Comparison of ENCODE assay signal across 8 cellular contexts in genomic region chr13:113490496-113491417, GRCh38. TPM values are rescaled to one million over a fixed set of nuclear protein-coding genes. Genes with fewer than 3 reads are reported as not detected.
DNase-seq lines count a peak whose midpoint lies in the region; TF ChIP-seq lines count a peak whose summit lies in the region.

DCUN1D2 (minus strand) TSS chr13:113490711; CDS start chr13:113490669, 42 bp downstream.

- H3K9me3 Mint-ChIP-seq in activated naive CD4-positive, alpha-beta T cell treated with anti-CD3 and anti-CD28 coated beads, Interleukin-2, amount 50 U/mL, for 24 hours: no peaks in the 10 kb centered on the region
- peaks cover 13% of the 10 kb centered on the region for H3K9me3 Mint-ChIP-seq in glutamatergic neuron (ENCODE audit: unreplicated experiment)

- DNase-seq in GF-D8 (lab: John Stamatoyannopoulos, UW) (peak; percentile 86), H7 (peak; percentile 99), SK-N-SH (peak; percentile 99), glutamatergic neuron (peak; percentile 93), ovary (peak; percentile 94 to 97 (median 95))

- H4K20me1 ChIP-seq in Loucy (ENCODE audit: insufficient read depth, low read length, poor library complexity, severe bottlenecking) (peaks cover 31% of the 10 kb centered on the region), SK-N-SH (ENCODE audit: insufficient read depth) (peaks cover 53% of the 10 kb centered on the region)

- H3K9me2 ChIP-seq in Loucy (replicated peaks; ENCODE audit: low read depth, low read length) (no peaks in the 10 kb centered on the region), SK-N-SH (no peaks in the 10 kb centered on the region)

- intact Hi-C loops in ovary (cut with DNase I): no loop called here

- H3K27ac Mint-ChIP-seq in activated naive CD4-positive, alpha-beta T cell treated with anti-CD3 and anti-CD28 coated beads, Interleukin-2, amount 50 U/mL, for 24 hours: peak within 1 kb of the TSS; percentile 86
- peak within 1 kb of the TSS; percentile 100 for H3K27ac Mint-ChIP-seq in glutamatergic neuron (ENCODE audit: unreplicated experiment)

- H3K27ac ChIP-seq in SK-N-SH (ENCODE audit: low read depth in 2 of 2, low read length in 1 of 2): peak within 1 kb of the TSS; percentile 84 to 87
- H3K27ac ChIP-seq in ovary: peak within 1 kb of the TSS; percentile 77 to 90
- H3K27ac ChIP-seq in thymus (ENCODE audit: low read depth): peak within 1 kb of the TSS; percentile 76

- H3K79me2 ChIP-seq in Loucy (ENCODE audit: insufficient read depth, low read length): peaks cover 93% of the 10 kb centered on the region
- H3K79me2 ChIP-seq in SK-N-SH (ENCODE audit: insufficient read depth): peaks cover 92% of the 10 kb centered on the region

- TF ChIP-seq CTCF in Loucy (conservative IDR thresholded peaks at IDR 0.05; ENCODE audit: low read length): no peak
- TF ChIP-seq CTCF in SK-N-SH (IDR thresholded peaks at IDR 0.05): no peak
- TF ChIP-seq CTCF in glutamatergic neuron (IDR thresholded peaks at IDR 0.05; ENCODE audit: partially characterized antibody, unreplicated experiment): no peak
- peak in 1 of 3 donors; percentile 26 for TF ChIP-seq CTCF in ovary (IDR thresholded peaks at IDR 0.05)

- no peak for TF ChIP-seq RAD21 in SK-N-SH (IDR thresholded peaks at IDR 0.05; ENCODE audit: low read length)

- POLR2A ChIA-PET in SK-N-SH (lab: Yijun Ruan, JAX): interaction anchor here (1.1 to 1.3 kb wide), 2 partner anchors 14 to 55 kb away, joined by 4 read pairs; no protein-coding TSS in a partner anchor

- H3K4me3 ChIP-seq in H7 (ENCODE audit: insufficient read depth, low read depth, low read length) (peak within 1 kb of the TSS; percentile 89), Loucy (ENCODE audit: low read length, poor library complexity, severe bottlenecking) (peak within 1 kb of the TSS; percentile 93), SK-N-SH (ENCODE audit: low read depth in 2 of 2, low read length in 1 of 2) (peak within 1 kb of the TSS; percentile 65 to 83), ovary (peak within 1 kb of the TSS; percentile 76), thymus (ENCODE audit: low read length) (peak within 1 kb of the TSS; percentile 93)

- peak within 1 kb of the TSS; percentile 94 for H3K9ac ChIP-seq in Loucy (ENCODE audit: low read depth, low read length, poor library complexity, severe bottlenecking)
- H3K9ac ChIP-seq in SK-N-SH: peak within 1 kb of the TSS; percentile 95

- H3K4me3 Mint-ChIP-seq in activated naive CD4-positive, alpha-beta T cell treated with anti-CD3 and anti-CD28 coated beads, Interleukin-2, amount 50 U/mL, for 24 hours: peak within 1 kb of the TSS; percentile 92
- peak within 1 kb of the TSS; percentile 100 for H3K4me3 Mint-ChIP-seq in glutamatergic neuron (ENCODE audit: unreplicated experiment)

- peaks cover 76% of the 10 kb centered on the region for H3K4me1 ChIP-seq in Loucy (ENCODE audit: insufficient read depth, low read length, poor library complexity, severe bottlenecking)
- peaks cover 24 to 49% of the 10 kb centered on the region in 2 experiments; a peak in 3 of 4 replicates for H3K4me1 ChIP-seq in SK-N-SH (ENCODE audit: control insufficient read depth in 1 of 2, insufficient read depth in 2 of 2, low read depth in 1 of 2, low read length in 1 of 2)
- peaks cover 14% of the 10 kb centered on the region for H3K4me1 ChIP-seq in ovary (ENCODE audit: insufficient read depth)
- H3K4me1 ChIP-seq in thymus (ENCODE audit: control insufficient read depth, insufficient read depth, low read length): peaks cover 18% of the 10 kb centered on the region

- H3K27me3 Mint-ChIP-seq in activated naive CD4-positive, alpha-beta T cell treated with anti-CD3 and anti-CD28 coated beads, Interleukin-2, amount 50 U/mL, for 24 hours: no peaks in the 10 kb centered on the region
- peaks cover 16% of the 10 kb centered on the region for H3K27me3 Mint-ChIP-seq in glutamatergic neuron (ENCODE audit: unreplicated experiment)

- peaks cover 2% of the 10 kb centered on the region for H3K36me3 Mint-ChIP-seq in activated naive CD4-positive, alpha-beta T cell treated with anti-CD3 and anti-CD28 coated beads, Interleukin-2, amount 50 U/mL, for 24 hours
- H3K36me3 Mint-ChIP-seq in glutamatergic neuron (ENCODE audit: unreplicated experiment): peaks cover 4% of the 10 kb centered on the region

- TF ChIP-seq EP300 in SK-N-SH (IDR thresholded peaks at IDR 0.05; ENCODE audit: borderline replicate concordance in 1 of 2, low read depth in 1 of 2, low read length in 1 of 2): 0 out of 4 replicates have a peak, but pooled peaks of 1 of the 2 experiments have one; percentile 8
- TF ChIP-seq EP300 in ovary (IDR thresholded peaks at IDR 0.05): no peak

- under 1% methylated on average over 22 of the region's 115 CpGs for WGBS in SK-N-SH (ENCODE audit: low lambda C conversion rate)
- 0 to 1% (median 1%) methylated on average over 83 to 115 of the region's 115 CpGs for WGBS in ovary, 3 donors
- under 1% methylated on average over 110 of the region's 115 CpGs for WGBS in thymus

- H3K27me3 ChIP-seq in H7 (ENCODE audit: control insufficient read depth, insufficient read depth, low read length) (no peaks in the 10 kb centered on the region), Loucy (ENCODE audit: insufficient read depth, low read length, poor library complexity, severe bottlenecking) (no peaks in the 10 kb centered on the region), SK-N-SH (ENCODE audit: insufficient read depth) (no peaks in the 10 kb centered on the region), ovary (no peaks in the 10 kb centered on the region), thymus (ENCODE audit: control insufficient read depth, insufficient read depth) (no peaks in the 10 kb centered on the region)

- H3K4me1 Mint-ChIP-seq in activated naive CD4-positive, alpha-beta T cell treated with anti-CD3 and anti-CD28 coated beads, Interleukin-2, amount 50 U/mL, for 24 hours: peaks cover 69% of the 10 kb centered on the region
- H3K4me1 Mint-ChIP-seq in glutamatergic neuron (ENCODE audit: low read depth, unreplicated experiment): peaks cover 46% of the 10 kb centered on the region

- H3K9me3 ChIP-seq in Loucy (ENCODE audit: insufficient read depth, low read depth, low read length) (no peaks in the 10 kb centered on the region), SK-N-SH (no peaks in the 10 kb centered on the region), ovary (no peaks in the 10 kb centered on the region), thymus (ENCODE audit: control insufficient read depth) (no peaks in the 10 kb centered on the region)

- H3K36me3 ChIP-seq in H7 (replicated peaks; ENCODE audit: control insufficient read depth, insufficient read depth, low read length): no peaks in the 10 kb centered on the region; the same call in none of the 2 replicates
- H3K36me3 ChIP-seq in Loucy (ENCODE audit: insufficient read depth, low read length): no peaks in the 10 kb centered on the region
- peaks cover 11 to 23% of the 10 kb centered on the region in 2 experiments for H3K36me3 ChIP-seq in SK-N-SH (replicated peaks in 1 of 2; ENCODE audit: control insufficient read depth in 1 of 2, insufficient read depth in 2 of 2, low read length in 1 of 2)
- H3K36me3 ChIP-seq in ovary: no peaks in the 10 kb centered on the region
- H3K36me3 ChIP-seq in thymus (ENCODE audit: control insufficient read depth, insufficient read depth): peaks cover 4% of the 10 kb centered on the region

- no peaks in the 10 kb centered on the region for H3F3A ChIP-seq in Loucy (ENCODE audit: low read depth)
- H3F3A ChIP-seq in SK-N-SH (replicated peaks; ENCODE audit: insufficient read depth): peaks cover 23% of the 10 kb centered on the region

- TF ChIP-seq POLR2A in ovary (IDR thresholded peaks at IDR 0.05): peak; percentile 49

- CTCF ChIA-PET in SK-N-SH (lab: Yijun Ruan, JAX): interaction anchor here (0.6 to 6.5 kb wide), 7 partner anchors 10 to 457 kb away, joined by 3 to 41 read pairs (median 4); no protein-coding TSS in a partner anchor

- H2AFZ ChIP-seq in Loucy (ENCODE audit: low read length) (peak within 1 kb of the TSS; percentile 86), SK-N-SH (ENCODE audit: low read depth) (peak within 1 kb of the TSS; percentile 57)

- peak within 1 kb of the TSS; percentile 93 for H3K4me2 ChIP-seq in Loucy (ENCODE audit: low read depth, low read length, poor library complexity, severe bottlenecking)
- peak within 1 kb of the TSS; percentile 92 for H3K4me2 ChIP-seq in SK-N-SH

TF ChIP-seq in SK-N-SH, 30 proteins besides CTCF, POLR2A, EP300 and RAD21 (continues in another document):
- no peak; the same call in none of the 2 replicates for TF ChIP-seq TAF1 (IDR thresholded peaks at IDR 0.05; ENCODE audit: borderline replicate concordance, low read depth, low read length)
- TF ChIP-seq NFIC (IDR thresholded peaks at IDR 0.05; ENCODE audit: borderline replicate concordance): no peak
- TF ChIP-seq CHD2 (IDR thresholded peaks at IDR 0.05; ENCODE audit: low read length, partially characterized antibody): peak; percentile 39
- no peak for TF ChIP-seq FOSL2 (IDR thresholded peaks at IDR 0.05; ENCODE audit: borderline replicate concordance, low read depth)
- TF ChIP-seq YY1 (IDR thresholded peaks at IDR 0.05; ENCODE audit: low read depth): no peak
- no peak for TF ChIP-seq RXRA (IDR thresholded peaks at IDR 0.05; ENCODE audit: borderline replicate concordance, low read depth)
- TF ChIP-seq GABPA (IDR thresholded peaks at IDR 0.05; ENCODE audit: low read depth): 0 out of 2 replicates have a peak, but pooled peaks have one; percentile 46
- no peak for TF ChIP-seq USF2 (IDR thresholded peaks at IDR 0.05; ENCODE audit: borderline replicate concordance, low read depth, low read length)
- peak; percentile 74 for TF ChIP-seq NRF1 (IDR thresholded peaks at IDR 0.05; ENCODE audit: low read depth, low read length)

RNA-seq across cellular contexts. Expression of gene DCUN1D2, which starts in this region (rescaled TPM):
- 11.9 and 15.5 TPM in 2 replicates for total RNA-seq in H7 (2014; rRNA removed; shearing (Covaris generic))
- polyA plus RNA-seq in SK-N-SH (2012; rRNA removed): 11.0 and 13.0 TPM in 2 replicates
- 7.2 and 7.4 TPM in 2 replicates for polyA plus RNA-seq in SK-N-SH (2012; cell fraction: cytosol; rRNA removed)
- 58.3 and 68.7 TPM in 2 replicates for polyA plus RNA-seq in SK-N-SH (2012; cell fraction: nucleus; rRNA removed)
- 97.7 TPM for total RNA-seq in glutamatergic neuron (ENCODE audit: unreplicated experiment)
- total RNA-seq in ovary: 10 to 100 TPM; 12.1 to 31.4 (median 17.6) TPM
- 10 to 100 TPM in 1 of 2 donors, 1 to 10 TPM in 1; 9.7 to 15.4 TPM for polyA plus RNA-seq in ovary
- 22.5 TPM for polyA plus RNA-seq in thymus

Comparison
In these comparisons a context has a peak if more than half of its experiments do, and no peak if none do; other contexts are left out.
1. Peak in every context shown above with its lines: DNase-seq, H3K4me3 ChIP-seq and H3K27ac ChIP-seq.